ENCODE assay signal across 12 cellular contexts in genomic region chr3:19888428-19889152, GRCh38. TPM values are rescaled to one million over a fixed set of nuclear protein-coding genes. Genes with fewer than 3 reads are reported as not detected.
A peak's percentile ranks its signal among the peaks of the same experiment; 100 is the strongest.
DNase-seq lines count a peak whose midpoint lies in the region; ATAC-seq, FAIRE-seq and TF ChIP-seq lines count a peak whose summit lies in the region.
"Had no signal": no experiment of that assay in that cellular context is flagged by ENCODE, and none has a peak within 500 bp of the region (broad histone marks: within the 10 kb centered on the region; RNA-seq: fewer than 3 reads in every experiment).

No MANE protein-coding gene starts in this region.

- DNase-seq in esophagus muscularis mucosa (ENCODE audit: extremely low spot score) (no peak), SIG-M5 treated with dmso at 0.1 percent for 504 hours (lab: John Stamatoyannopoulos, UW; ENCODE audit: unreplicated experiment) (no peak), COR-L47 (lab: John Stamatoyannopoulos, UW) (no peak), RCC 7860 (ENCODE audit: low spot score) (no peak)
- DNase-seq: stimulated activated naive B cell treated with anti-CD40 and anti-IgM and Interleukin-4, amounts not matched to agents 10 μg/mL and 1 μg/mL and 100 μg/mL, for 72 hours had no signal

- TF ChIP-seq POLR2A in esophagus muscularis mucosa (IDR thresholded peaks at IDR 0.05; ENCODE audit: low read depth), result no peak

- H3K27me3 ChIP-seq in ACC112 (ENCODE audit: insufficient read depth, low read length) (no peaks in the 10 kb centered on the region), esophagus muscularis mucosa (no peaks in the 10 kb centered on the region), parathyroid adenoma (ENCODE audit: control insufficient read depth, insufficient read depth, low read length) (no peaks in the 10 kb centered on the region)
- H3K27me3 ChIP-seq: ascending aorta, BE2C had no signal

- no peak overlapping the region for H3K9ac ChIP-seq in parathyroid adenoma

- H3K79me2 ChIP-seq in ACC112 (ENCODE audit: control insufficient read depth, insufficient read depth, low read length, unreplicated experiment) (no peaks in the 10 kb centered on the region), parathyroid adenoma (no peaks in the 10 kb centered on the region)

- 79% methylated on average over 5 of the region's 5 CpGs for WGBS in esophagus muscularis mucosa

- TF ChIP-seq EP300 in esophagus muscularis mucosa (IDR thresholded peaks at IDR 0.05), result no peak

- H3K9me3 ChIP-seq in esophagus muscularis mucosa (no peaks in the 10 kb centered on the region), parathyroid adenoma (ENCODE audit: control insufficient read depth, low read length) (no peaks in the 10 kb centered on the region)
- H3K9me3 ChIP-seq: ascending aorta, BE2C had no signal

- peaks cover 33% of the 10 kb centered on the region for H3K4me1 ChIP-seq in ACC112 (ENCODE audit: control insufficient read depth, insufficient read depth, low read length, unreplicated experiment)
- peaks cover 11 to 22% (median 19%) of the 10 kb centered on the region in 4 donors for H3K4me1 ChIP-seq in esophagus muscularis mucosa
- H3K4me1 ChIP-seq in parathyroid adenoma, result no peaks in the 10 kb centered on the region
- H3K4me1 ChIP-seq: BE2C had no signal

- intact Hi-C loops in esophagus muscularis mucosa (cut with DNase I), result no loop called here

- H2AFZ ChIP-seq in ACC112 (ENCODE audit: low read length, unreplicated experiment) (peak overlapping the region; percentile 79), parathyroid adenoma (peak overlapping the region; percentile 54)

- FAIRE-seq in RCC 7860 (lab: Jason Lieb, UNC), result no peak

- TF ChIP-seq CTCF in esophagus muscularis mucosa (IDR thresholded peaks at IDR 0.05), result no peak
- TF ChIP-seq CTCF in parathyroid adenoma (IDR thresholded peaks at IDR 0.05), result no peak

- peak overlapping the region; percentile 75 for H3K27ac ChIP-seq in ACC112 (ENCODE audit: low read depth, low read length)
- peak overlapping the region; percentile 14 to 57 (median 39) for H3K27ac ChIP-seq in esophagus muscularis mucosa (replicated peaks in 1 of 4)
- no peak overlapping the region for H3K27ac ChIP-seq in parathyroid adenoma

- H3K4me3 ChIP-seq in ACC112 (ENCODE audit: low read depth, low read length) (peak overlapping the region; percentile 62), esophagus muscularis mucosa (peak overlapping the region in 1 of 4 donors; percentile 5), parathyroid adenoma (ENCODE audit: low read depth, low read length) (no peak overlapping the region)

- H3K36me3 ChIP-seq in ACC112 (ENCODE audit: insufficient read depth, low read length) (no peaks in the 10 kb centered on the region), esophagus muscularis mucosa (no peaks in the 10 kb centered on the region), parathyroid adenoma (ENCODE audit: control insufficient read depth, insufficient read depth, low read length) (no peaks in the 10 kb centered on the region)
- H3K36me3 ChIP-seq: ascending aorta, BE2C had no signal

- peak; percentile 4; the same call in 2 of the 3 replicates for ATAC-seq in SK-N-SH treated with all-trans-retinoic acid at 6 μM for 48 hours
- no peak for ATAC-seq in HG03571 (IDR thresholded peaks at IDR 0.05; ENCODE audit: unreplicated experiment)
- ATAC-seq: stimulated activated naive B cell treated with anti-CD40 and anti-IgM and Interleukin-4, amounts not matched to agents 10 μg/mL and 1 μg/mL and 100 μg/mL, for 72 hours had no signal

- no peak overlapping the region for H3K4me2 ChIP-seq in parathyroid adenoma (ENCODE audit: low read length)

TF ChIP-seq in SK-N-SH treated with all-trans-retinoic acid at 6 μM for 48 hours, 23 proteins besides CTCF, POLR2A, EP300 and RAD21:
- no peak for TF ChIP-seq ZFP30 (CRISPR knock-in tag; IDR thresholded peaks at IDR 0.05)
- TF ChIP-seq ZNF70 (CRISPR knock-in tag; IDR thresholded peaks at IDR 0.05), result no peak
- TF ChIP-seq PPARA (CRISPR knock-in tag; IDR thresholded peaks at IDR 0.05; ENCODE audit: borderline replicate concordance), result no peak
- no peak for TF ChIP-seq ISL1 (CRISPR knock-in tag; IDR thresholded peaks at IDR 0.05)

RNA-seq across cellular contexts. Expression of gene EFHB, which starts 45.4 kb away (rescaled TPM):
- total RNA-seq in esophagus muscularis mucosa, result 1 to 10 TPM in 1 of 4 donors, under 1 TPM in 2, not detected in 1; 0.50 to 3.7 (median 0.84) TPM
- total RNA-seq: ascending aorta, myocyte had no signal

RNA-seq across cellular contexts. Expression of gene RAB5A, which starts 58.3 kb away (rescaled TPM):
- 10 to 100 TPM; 74.8 to 92.1 (median 76.4) TPM for total RNA-seq in esophagus muscularis mucosa
